Comparison of ENCODE assay signal across 14 cellular contexts in genomic region chr2:195382186-195382585, GRCh38.
A peak's percentile ranks its signal among the peaks of the same experiment; 100 is the strongest.
DNase-seq lines count a peak whose midpoint lies in the region; ATAC-seq lines count a peak whose summit lies in the region.
"Had no signal": no experiment of that assay in that cellular context is flagged by ENCODE, and none has a peak within 500 bp of the region (broad histone marks: within the 10 kb centered on the region; RNA-seq: fewer than 3 reads in every experiment).

No MANE protein-coding gene starts in this region.

- ATAC-seq in activated CD8-positive, alpha-beta memory T cell treated with anti-CD3 and anti-CD28 coated beads, Interleukin-2, amount 10 ng/mL, durations not matched to agents 7 days and 5 days: peak; percentile 67
- peak; percentile 29 to 42 for ATAC-seq in stimulated activated naive B cell treated with anti-CD40 and anti-IgM and Interleukin-4, amounts not matched to agents 10 μg/mL and 1 μg/mL and 100 μg/mL, for 72 hours (replicated peaks)
- ATAC-seq: heart left ventricle, HepG2 had no signal

- H3K9me3 Mint-ChIP-seq in activated CD8-positive, alpha-beta memory T cell treated with anti-CD3 and anti-CD28 coated beads, Interleukin-2, amount 10 ng/mL, durations not matched to agents 7 days and 5 days (ENCODE audit: low read depth): peaks cover 9% of the 10 kb centered on the region
- no peaks in the 10 kb centered on the region for H3K9me3 Mint-ChIP-seq in activated naive CD8-positive, alpha-beta T cell (ENCODE audit: low read depth)
- peaks cover 0 to 6% of the 10 kb centered on the region in 2 donors for H3K9me3 Mint-ChIP-seq in stimulated activated naive B cell treated with anti-CD40 and anti-IgM and Interleukin-4, amounts not matched to agents 10 μg/mL and 1 μg/mL and 100 μg/mL, for 72 hours
- H3K9me3 Mint-ChIP-seq: neural progenitor cell had no signal

- no peak overlapping the region for H3K4me3 Mint-ChIP-seq in activated CD8-positive, alpha-beta memory T cell treated with anti-CD3 and anti-CD28 coated beads, Interleukin-2, amount 10 ng/mL, durations not matched to agents 7 days and 5 days
- peak overlapping the region; percentile 18 for H3K4me3 Mint-ChIP-seq in activated naive CD8-positive, alpha-beta T cell
- H3K4me3 Mint-ChIP-seq in stimulated activated naive B cell treated with anti-CD40 and anti-IgM and Interleukin-4, amounts not matched to agents 10 μg/mL and 1 μg/mL and 100 μg/mL, for 72 hours: no peak overlapping the region
- H3K4me3 Mint-ChIP-seq: neural progenitor cell had no signal

- DNase-seq in activated CD8-positive, alpha-beta memory T cell treated with anti-CD3 and anti-CD28 coated beads, Interleukin-2, amount 10 ng/mL, durations not matched to agents 7 days and 5 days: peak; percentile 45
- DNase-seq in activated CD8-positive, alpha-beta memory T cell treated with anti-CD3 and anti-CD28 coated beads for 24 hours: no peak
- DNase-seq in T follicular helper cell (ENCODE audit: low read depth) (peak; percentile 13), T1000 (lab: John Stamatoyannopoulos, UW) (no peak), OCI-M2 (lab: John Stamatoyannopoulos, UW; ENCODE audit: unreplicated experiment) (no peak), CD1c-positive myeloid dendritic cell (ENCODE audit: extremely low spot score) (no peak)
- DNase-seq in stimulated activated naive B cell treated with anti-CD40 and anti-IgM and Interleukin-4, amounts not matched to agents 10 μg/mL and 1 μg/mL and 100 μg/mL, for 72 hours: no peak
- DNase-seq: heart left ventricle, left ventricle myocardium inferior, NCI-H2107, uterus had no signal

- peak overlapping the region; percentile 66 for H3K27ac Mint-ChIP-seq in activated CD8-positive, alpha-beta memory T cell treated with anti-CD3 and anti-CD28 coated beads, Interleukin-2, amount 10 ng/mL, durations not matched to agents 7 days and 5 days
- peak overlapping the region; percentile 84 for H3K27ac Mint-ChIP-seq in activated naive CD8-positive, alpha-beta T cell
- no peak overlapping the region for H3K27ac Mint-ChIP-seq in stimulated activated naive B cell treated with anti-CD40 and anti-IgM and Interleukin-4, amounts not matched to agents 10 μg/mL and 1 μg/mL and 100 μg/mL, for 72 hours
- H3K27ac Mint-ChIP-seq: neural progenitor cell had no signal

- H3K27me3 Mint-ChIP-seq in activated CD8-positive, alpha-beta memory T cell treated with anti-CD3 and anti-CD28 coated beads, Interleukin-2, amount 10 ng/mL, durations not matched to agents 7 days and 5 days: no peaks in the 10 kb centered on the region
- H3K27me3 Mint-ChIP-seq in activated naive CD8-positive, alpha-beta T cell: no peaks in the 10 kb centered on the region
- H3K27me3 Mint-ChIP-seq in stimulated activated naive B cell treated with anti-CD40 and anti-IgM and Interleukin-4, amounts not matched to agents 10 μg/mL and 1 μg/mL and 100 μg/mL, for 72 hours: no peaks in the 10 kb centered on the region

- CTCF ChIA-PET in activated CD8-positive, alpha-beta memory T cell treated with anti-CD3 and anti-CD28 coated beads, Interleukin-2, amount 10 ng/mL, durations not matched to agents 7 days and 5 days (lab: Charles Lee): no interaction called here

- H3K4me1 Mint-ChIP-seq in activated CD8-positive, alpha-beta memory T cell treated with anti-CD3 and anti-CD28 coated beads, Interleukin-2, amount 10 ng/mL, durations not matched to agents 7 days and 5 days: peaks cover 10% of the 10 kb centered on the region
- H3K4me1 Mint-ChIP-seq in activated naive CD8-positive, alpha-beta T cell (ENCODE audit: low read depth): peaks cover 21% of the 10 kb centered on the region
- H3K4me1 Mint-ChIP-seq in stimulated activated naive B cell treated with anti-CD40 and anti-IgM and Interleukin-4, amounts not matched to agents 10 μg/mL and 1 μg/mL and 100 μg/mL, for 72 hours: peaks cover 24 to 43% of the 10 kb centered on the region in 2 donors
- H3K4me1 Mint-ChIP-seq: neural progenitor cell had no signal

- H3K36me3 Mint-ChIP-seq in activated CD8-positive, alpha-beta memory T cell treated with anti-CD3 and anti-CD28 coated beads, Interleukin-2, amount 10 ng/mL, durations not matched to agents 7 days and 5 days: peaks cover 10% of the 10 kb centered on the region
- H3K36me3 Mint-ChIP-seq in activated naive CD8-positive, alpha-beta T cell: no peaks in the 10 kb centered on the region
- H3K36me3 Mint-ChIP-seq in stimulated activated naive B cell treated with anti-CD40 and anti-IgM and Interleukin-4, amounts not matched to agents 10 μg/mL and 1 μg/mL and 100 μg/mL, for 72 hours: peaks cover under 1 to 2% of the 10 kb centered on the region in 2 donors
- H3K36me3 Mint-ChIP-seq: neural progenitor cell had no signal

Comparison
In these comparisons a context has a peak if more than half of its experiments do, and no peak if none do; other contexts are left out.
1. DNase-seq: peak in activated CD8-positive, alpha-beta memory T cell treated with anti-CD3 and anti-CD28 coated beads, Interleukin-2, amount 10 ng/mL, durations not matched to agents 7 days and 5 days (single experiment) and T follicular helper cell (single experiment); none in activated CD8-positive, alpha-beta memory T cell treated with anti-CD3 and anti-CD28 coated beads for 24 hours (single experiment), stimulated activated naive B cell treated with anti-CD40 and anti-IgM and Interleukin-4, amounts not matched to agents 10 μg/mL and 1 μg/mL and 100 μg/mL, for 72 hours (single experiment), T1000 (single experiment), OCI-M2 (single experiment) and CD1c-positive myeloid dendritic cell (single experiment).